Comparison of ENCODE assay signal across 14 cellular contexts in the genomic region with DNA sequence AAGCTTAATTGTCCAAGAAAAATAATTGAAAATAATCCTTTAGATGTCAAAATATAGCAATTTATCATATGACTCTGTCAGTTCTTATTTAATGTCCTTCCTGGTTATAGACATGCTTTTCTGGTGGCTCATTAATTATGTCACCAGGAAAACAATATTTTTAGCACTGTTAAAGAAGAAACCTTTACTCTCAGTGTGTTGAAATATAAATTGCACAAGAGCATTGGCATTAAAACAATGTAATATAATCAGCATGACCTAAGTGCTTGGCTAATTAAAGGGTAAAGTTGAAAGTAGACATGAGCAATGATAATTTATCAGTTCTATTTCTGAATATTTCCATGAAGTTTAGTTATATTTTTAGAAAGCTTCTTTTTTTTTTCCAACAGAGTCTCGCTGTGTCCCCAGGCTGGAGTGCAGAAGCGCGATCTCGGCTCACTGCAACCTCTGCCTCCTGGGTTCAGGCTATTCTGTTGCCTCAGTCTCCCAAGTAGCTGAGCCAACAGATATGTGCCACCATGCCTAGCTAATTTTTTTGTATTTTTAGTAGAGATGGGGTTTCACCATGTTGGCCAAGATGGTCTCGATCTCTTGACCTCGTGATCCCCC.
"Had no signal": no experiment of that assay in that cellular context is flagged by ENCODE, and none has a peak within 500 bp of the region (broad histone marks: within the 10 kb centered on the region; RNA-seq: fewer than 3 reads in every experiment).

No MANE protein-coding gene starts in this region.

- DNase-seq: activated CD4-positive, alpha-beta T cell treated with anti-CD3 and anti-CD28 coated beads, Interleukin-2, amount 50 U/mL, for 48 hours; activated gamma-delta T cell; activated T-cell treated with anti-CD3 and anti-CD28 coated beads, Interleukin-2, amount 50 U/mL, for 48 hours; anterior cingulate cortex; glutamatergic neuron; left lung; tibial artery; uterus had no signal

- H3K36me3 ChIP-seq: cardiac muscle cell, left lung, tibial artery, uterus had no signal

- H3K9me3 ChIP-seq: tibial artery, uterus had no signal

- ATAC-seq: activated CD4-positive, CD25-positive, alpha-beta regulatory T cell treated with anti-CD3 and anti-CD28 coated beads, Interleukin-2, amount 50 U/mL, for 24 hours; left lung had no signal

- H3K27ac Mint-ChIP-seq: activated naive CD8-positive, alpha-beta T cell had no signal

- FAIRE-seq: colon, endothelial cell of umbilical vein had no signal

- H3K4me3 Mint-ChIP-seq: activated naive CD8-positive, alpha-beta T cell had no signal

- H3K27ac ChIP-seq: cardiac muscle cell, left lung, skin epidermis, tibial artery, uterus had no signal

- H3K27me3 ChIP-seq: cardiac muscle cell, left lung, tibial artery, uterus had no signal

- H3K4me3 ChIP-seq: cardiac muscle cell, left lung, skin epidermis, tibial artery, uterus had no signal

- H3K4me1 ChIP-seq: left lung, uterus had no signal

- H3K36me3 Mint-ChIP-seq: activated naive CD8-positive, alpha-beta T cell had no signal

- H3K27me3 Mint-ChIP-seq: activated naive CD8-positive, alpha-beta T cell had no signal
